18 cellular contexts compared by ENCODE assay signal in genomic region chr6:166523782-166524569, GRCh38.
DNase-seq lines count a peak whose midpoint lies in the region; ATAC-seq, FAIRE-seq and TF ChIP-seq lines count a peak whose summit lies in the region.
"Had no signal": no experiment of that assay in that cellular context is flagged by ENCODE, and none has a peak within 500 bp of the region (broad histone marks: within the 10 kb centered on the region; RNA-seq: fewer than 3 reads in every experiment).

No MANE protein-coding gene starts in this region.

- intact Hi-C loops in pancreas (cut with DNase I) = no loop called here
- intact Hi-C loops in naive thymus-derived CD4-positive, alpha-beta T cell (cut with micrococcal nuclease) = no loop called here

- H3K36me3 Mint-ChIP-seq in naive thymus-derived CD4-positive, alpha-beta T cell = peaks cover 0 to 22% (median 10%) of the 10 kb centered on the region in 5 donors
- H3K36me3 Mint-ChIP-seq: CD14-positive monocyte had no signal

- H3K4me2 ChIP-seq in osteoblast (ENCODE audit: insufficient read depth, low read length) = no peak overlapping the region
- H3K4me2 ChIP-seq: BLaER1 had no signal

- H3K27me3 ChIP-seq in bronchial epithelial cell (ENCODE audit: control insufficient read depth, insufficient read depth, low read length) = no peaks in the 10 kb centered on the region
- H3K27me3 ChIP-seq in osteoblast (ENCODE audit: insufficient read depth, low read length) = no peaks in the 10 kb centered on the region
- H3K27me3 ChIP-seq in pancreas = no peaks in the 10 kb centered on the region
- no peaks in the 10 kb centered on the region for H3K27me3 ChIP-seq in naive thymus-derived CD4-positive, alpha-beta T cell (ENCODE audit: control insufficient read depth in 2 of 2, insufficient read depth in 2 of 2, low read length in 2 of 2)
- H3K27me3 ChIP-seq: BLaER1 had no signal

- FAIRE-seq in bronchial epithelial cell (lab: Jason Lieb, UNC) = peak; percentile 64
- no peak for FAIRE-seq in pancreas (lab: Jason Lieb, UNC)
- FAIRE-seq: GM19239 had no signal

- DNase-seq in bronchial epithelial cell (ENCODE audit: low read depth) (no peak), mesenteric fat pad (ENCODE audit: low spot score) (peak; percentile 64), osteoblast (ENCODE audit: insufficient read length, low spot score, missing footprints) (peak; percentile 41), renal cortical epithelial cell (ENCODE audit: low read depth) (peak; percentile 22), HCEC 1CT (no peak), pancreas (no peak)
- DNase-seq in naive thymus-derived CD4-positive, alpha-beta T cell = no peak
- DNase-seq: 8988T; Calu3; CD4-positive, alpha-beta memory T cell; DMS79 treated with DMSO at 0.1 percent for 48 hours; GF-D8; GM23248 had no signal

- H3K27ac Mint-ChIP-seq in naive thymus-derived CD4-positive, alpha-beta T cell = no peak overlapping the region
- H3K27ac Mint-ChIP-seq: CD14-positive monocyte had no signal

- H3K4me1 ChIP-seq in osteoblast (ENCODE audit: insufficient read depth, low read length) = peaks cover 8% of the 10 kb centered on the region
- H3K4me1 ChIP-seq in pancreas = no peaks in the 10 kb centered on the region
- H3K4me1 ChIP-seq in naive thymus-derived CD4-positive, alpha-beta T cell (ENCODE audit: control insufficient read depth in 2 of 2, insufficient read depth in 2 of 2, low read length in 2 of 2) = no peaks in the 10 kb centered on the region
- H3K4me1 ChIP-seq: BLaER1, HAP-1 had no signal

- H3K9me3 ChIP-seq in osteoblast (ENCODE audit: low read depth, low read length) (no peaks in the 10 kb centered on the region), pancreas (no peaks in the 10 kb centered on the region)
- no peaks in the 10 kb centered on the region for H3K9me3 ChIP-seq in naive thymus-derived CD4-positive, alpha-beta T cell (ENCODE audit: control insufficient read depth in 2 of 3, low read length in 3 of 3)
- H3K9me3 ChIP-seq: HAP-1 had no signal

- no peak overlapping the region for H3K27ac ChIP-seq in osteoblast (ENCODE audit: low read depth, low read length)
- no peak overlapping the region for H3K27ac ChIP-seq in pancreas
- no peak overlapping the region for H3K27ac ChIP-seq in naive thymus-derived CD4-positive, alpha-beta T cell (ENCODE audit: low read depth, low read length)
- H3K27ac ChIP-seq: BLaER1, GM23248 had no signal

- H3K4me1 Mint-ChIP-seq in naive thymus-derived CD4-positive, alpha-beta T cell = no peaks in the 10 kb centered on the region
- H3K4me1 Mint-ChIP-seq: CD14-positive monocyte; CD4-positive, alpha-beta memory T cell had no signal

- no peak overlapping the region for H2AFZ ChIP-seq in osteoblast (ENCODE audit: low read length)
- H2AFZ ChIP-seq: GM23248 had no signal

- H3K9me3 Mint-ChIP-seq in naive thymus-derived CD4-positive, alpha-beta T cell = peaks cover 0 to 5% (median 3%) of the 10 kb centered on the region in 11 donors

- no peaks in the 10 kb centered on the region for H3K27me3 Mint-ChIP-seq in naive thymus-derived CD4-positive, alpha-beta T cell

- TF ChIP-seq CTCF in bronchial epithelial cell (IDR thresholded peaks at IDR 0.05; ENCODE audit: insufficient read depth, low read length, severe bottlenecking) (no peak), osteoblast (IDR thresholded peaks at IDR 0.05; ENCODE audit: extremely low read depth, low read depth, low read length) (no peak), pancreas (IDR thresholded peaks at IDR 0.05) (no peak)

- CTCF ChIA-PET in naive thymus-derived CD4-positive, alpha-beta T cell (lab: Charles Lee) = interaction anchor here (1.0 kb wide), 1 partner anchor 211 kb away, joined by 3 read pairs; no protein-coding TSS in a partner anchor

- H3K36me3 ChIP-seq in bronchial epithelial cell (ENCODE audit: control insufficient read depth, insufficient read depth, low read length) (peaks cover 2% of the 10 kb centered on the region), osteoblast (ENCODE audit: insufficient read depth, low read length) (peaks cover 27% of the 10 kb centered on the region), pancreas (no peaks in the 10 kb centered on the region)
- H3K36me3 ChIP-seq in naive thymus-derived CD4-positive, alpha-beta T cell (ENCODE audit: control insufficient read depth in 2 of 3, insufficient read depth in 3 of 3, low read length in 3 of 3) = no peaks in the 10 kb centered on the region
- H3K36me3 ChIP-seq: BLaER1, HAP-1 had no signal

- peaks cover 3% of the 10 kb centered on the region for H4K20me1 ChIP-seq in osteoblast (ENCODE audit: insufficient read depth, low read length)
- H4K20me1 ChIP-seq: BLaER1 had no signal

- 87 to 90% methylated on average over 16 of the region's 16 CpGs for WGBS in pancreas, 2 donors

- POLR2A ChIA-PET in naive thymus-derived CD4-positive, alpha-beta T cell (lab: Charles Lee) = no interaction called here

- no peaks in the 10 kb centered on the region for H3K79me2 ChIP-seq in osteoblast (ENCODE audit: insufficient read depth, low read length)

- no peak overlapping the region for H3K4me3 ChIP-seq in bronchial epithelial cell (ENCODE audit: low read depth, low read length)
- H3K4me3 ChIP-seq in osteoblast (ENCODE audit: insufficient read depth, low read length) = no peak overlapping the region
- no peak overlapping the region for H3K4me3 ChIP-seq in pancreas
- H3K4me3 ChIP-seq in naive thymus-derived CD4-positive, alpha-beta T cell (ENCODE audit: low read length) = no peak overlapping the region
- H3K4me3 ChIP-seq: BLaER1, GM23248, HAP-1 had no signal

- ATAC-seq in pancreas (no peak), GM18870 (IDR thresholded peaks at IDR 0.05; ENCODE audit: unreplicated experiment) (no peak)
- ATAC-seq in naive thymus-derived CD4-positive, alpha-beta T cell = no peak

- H3K4me3 Mint-ChIP-seq in naive thymus-derived CD4-positive, alpha-beta T cell = no peak overlapping the region
- H3K4me3 Mint-ChIP-seq: CD14-positive monocyte had no signal

Comparison
In these comparisons a context has a peak if more than half of its experiments do, and no peak if none do; other contexts are left out.
1. DNase-seq: peak in mesenteric fat pad (single experiment), osteoblast (single experiment) and renal cortical epithelial cell (single experiment); none in bronchial epithelial cell (single experiment), HCEC 1CT (single experiment), pancreas (0 of 6) and naive thymus-derived CD4-positive, alpha-beta T cell (0 of 9).